Comparison of ENCODE assay signal across 10 cellular contexts in the genomic region with DNA sequence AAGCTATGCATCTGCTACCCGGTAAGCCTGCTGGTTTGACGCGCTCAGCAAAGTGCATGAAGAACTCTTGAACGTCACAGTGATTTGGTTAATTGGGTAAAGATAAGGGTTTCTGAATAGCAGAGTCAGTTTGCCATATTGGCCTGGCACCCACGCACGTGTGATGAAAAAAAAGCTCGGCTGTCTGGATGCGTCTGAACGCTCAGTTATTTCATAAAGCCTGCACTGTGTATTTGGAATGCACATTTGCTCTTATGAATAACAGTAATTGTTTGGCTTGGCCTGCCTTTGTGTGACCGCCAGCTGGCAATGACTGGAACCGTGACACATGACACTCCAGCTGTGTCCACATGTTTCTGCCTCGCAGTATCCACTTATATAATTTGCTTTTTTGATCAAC.
DNase-seq lines count a peak whose midpoint lies in the region; ATAC-seq and TF ChIP-seq lines count a peak whose summit lies in the region.
"Had no signal": no experiment of that assay in that cellular context is flagged by ENCODE, and none has a peak within 500 bp of the region (broad histone marks: within the 10 kb centered on the region; RNA-seq: fewer than 3 reads in every experiment).

No MANE protein-coding gene starts in this region.

- in situ Hi-C loops in mammary epithelial cell (cut with MboI; ENCODE audit: low sequenced_read_pairs in 2 of 2) (no loop called here), transverse colon (cut with MboI; ENCODE audit: low pct_ligation_motif_present in 1 of 4, low pct_unique_long_range_greater_than_20kb in 1 of 4, low sequenced_read_pairs in 3 of 4) (no loop called here), GM13976 (cut with MboI; ENCODE audit: low sequenced_read_pairs, unreplicated experiment) (no loop called here)

- H2AFZ ChIP-seq in mammary epithelial cell (ENCODE audit: low read depth, low read length), result no peak overlapping the region

- no peak overlapping the region for H3K4me3 ChIP-seq in mammary epithelial cell (replicated peaks in 1 of 3; ENCODE audit: insufficient read depth in 1 of 3, low read depth in 2 of 3, low read length in 3 of 3)
- no peak overlapping the region for H3K4me3 ChIP-seq in lower leg skin (ENCODE audit: low read depth, poor library complexity, severe bottlenecking)
- H3K4me3 ChIP-seq in transverse colon, result no peak overlapping the region

- no peaks in the 10 kb centered on the region for H3K27me3 Mint-ChIP-seq in osteocyte (ENCODE audit: unreplicated experiment)
- H3K27me3 Mint-ChIP-seq: IgD-negative memory B cell had no signal

- dilution Hi-C loops in mammary epithelial cell (cut with HindIII; ENCODE audit: low sequenced_read_pairs), result no loop called here

- CTCF ChIA-PET in mammary epithelial cell (lab: Charles Lee; ENCODE audit: low non-redundant PET), result no interaction called here

- TF ChIP-seq CTCF in mammary epithelial cell (conservative IDR thresholded peaks at IDR 0.05 in 1 of 2, IDR thresholded peaks at IDR 0.05 in 1 of 2; ENCODE audit: extremely low read depth in 1 of 2, insufficient read depth in 1 of 2, low read depth in 1 of 2, low read length in 2 of 2) (no peak), lower leg skin (IDR thresholded peaks at IDR 0.05) (no peak), transverse colon (IDR thresholded peaks at IDR 0.05) (no peak), osteocyte (IDR thresholded peaks at IDR 0.05) (no peak), GM13976 (IDR thresholded peaks at IDR 0.05; ENCODE audit: borderline replicate concordance, control extremely low read depth, extremely low read depth, insufficient read depth, missing control alignments) (no peak)

- no peaks in the 10 kb centered on the region for H3K79me2 ChIP-seq in mammary epithelial cell (ENCODE audit: insufficient read depth, low read length)

- H3K4me2 ChIP-seq in mammary epithelial cell (ENCODE audit: insufficient read depth, low read depth, low read length), result no peak overlapping the region

- H3K4me3 Mint-ChIP-seq in osteocyte (ENCODE audit: unreplicated experiment), result no peak overlapping the region
- H3K4me3 Mint-ChIP-seq: IgD-negative memory B cell had no signal

- H3K27ac Mint-ChIP-seq in osteocyte (ENCODE audit: unreplicated experiment), result no peak overlapping the region

- peaks cover 3% of the 10 kb centered on the region for H3K4me1 Mint-ChIP-seq in osteocyte (ENCODE audit: unreplicated experiment)
- H3K4me1 Mint-ChIP-seq: IgD-negative memory B cell had no signal

- H4K20me1 ChIP-seq in mammary epithelial cell (ENCODE audit: insufficient read depth, low read length), result no peaks in the 10 kb centered on the region

- H3K9me3 Mint-ChIP-seq in osteocyte (ENCODE audit: unreplicated experiment), result peaks cover 11% of the 10 kb centered on the region

- TF ChIP-seq POLR2A in lower leg skin (IDR thresholded peaks at IDR 0.05), result no peak
- TF ChIP-seq POLR2A in transverse colon (IDR thresholded peaks at IDR 0.05), result no peak

- intact Hi-C loops in mammary epithelial cell (cut with micrococcal nuclease) (no loop called here), lower leg skin (cut with DNase I; ENCODE audit: low total_unique reads) (no loop called here), transverse colon (cut with DNase I; ENCODE audit: low total_unique reads) (no loop called here)

- no TSS peak for BruUV-seq in mammary epithelial cell (replicated peaks; lab: Mats Ljungman, UMichigan)

- no peak for TF ChIP-seq EP300 in transverse colon (IDR thresholded peaks at IDR 0.05; ENCODE audit: low read depth)

- peak; percentile 84 for DNase-seq in NCI-H2029 treated with DMSO at 0.1 percent for 48 hours (lab: John Stamatoyannopoulos, UW)
- peak; percentile 15 for DNase-seq in mammary epithelial cell
- peak; percentile 62 to 93 for DNase-seq in lower leg skin (ENCODE audit: low spot score in 2 of 2)
- peak; percentile 30 for DNase-seq in transverse colon
- no peak for DNase-seq in osteocyte (ENCODE audit: extremely low spot score, unreplicated experiment)
- no peak for DNase-seq in NAMALWA (ENCODE audit: low spot score)
- DNase-seq in GM13976 (ENCODE audit: low spot score), result no peak

- ATAC-seq in HG03354 (IDR thresholded peaks at IDR 0.05; ENCODE audit: poor library complexity, severe bottlenecking, unreplicated experiment), result no peak
- ATAC-seq: HCT116 had no signal

- H3K9me3 ChIP-seq in mammary epithelial cell (replicated peaks; ENCODE audit: insufficient read depth, low read length) (no peaks in the 10 kb centered on the region), transverse colon (no peaks in the 10 kb centered on the region)

- H3K9ac ChIP-seq in mammary epithelial cell (ENCODE audit: insufficient read depth, low read length), result no peak overlapping the region

- H3K36me3 ChIP-seq in mammary epithelial cell (ENCODE audit: insufficient read depth, low read length) (no peaks in the 10 kb centered on the region), transverse colon (no peaks in the 10 kb centered on the region)

- H3K4me1 ChIP-seq in mammary epithelial cell (ENCODE audit: insufficient read depth, low read length) (no peaks in the 10 kb centered on the region), transverse colon (peaks cover 0 to 7% (median 0%) of the 10 kb centered on the region in 4 donors)

- H3K27me3 ChIP-seq in mammary epithelial cell (ENCODE audit: insufficient read depth, low read length), result peaks cover 3% of the 10 kb centered on the region
- H3K27me3 ChIP-seq in transverse colon, result no peaks in the 10 kb centered on the region

- no peaks in the 10 kb centered on the region for H3K36me3 Mint-ChIP-seq in osteocyte (ENCODE audit: unreplicated experiment)
- H3K36me3 Mint-ChIP-seq: IgD-negative memory B cell had no signal

- no peak overlapping the region for H3K27ac ChIP-seq in mammary epithelial cell (ENCODE audit: insufficient read depth, low read depth, low read length)
- peak overlapping the region in 2 of 4 donors; percentile 37 to 44 for H3K27ac ChIP-seq in transverse colon

- WGBS in mammary epithelial cell (ENCODE audit: low coverage, missing lambda C conversion rate), result 26% methylated on average over 11 of the region's 12 CpGs
- WGBS in lower leg skin, 2 donors, result 24 to 30% methylated on average over 12 of the region's 12 CpGs
- WGBS in transverse colon (ENCODE audit: low coverage in 1 of 2), 2 donors, result 69% methylated on average over 11 to 12 of the region's 12 CpGs

Comparison
In these comparisons a context has a peak if more than half of its experiments do, and no peak if none do; other contexts are left out.
1. DNase-seq: peak in NCI-H2029 treated with DMSO at 0.1 percent for 48 hours (single experiment), mammary epithelial cell (single experiment), lower leg skin (2 of 2) and transverse colon (single experiment); none in osteocyte (single experiment), NAMALWA (single experiment) and GM13976 (single experiment).